13 cellular contexts compared by ENCODE assay signal in the genomic region with DNA sequence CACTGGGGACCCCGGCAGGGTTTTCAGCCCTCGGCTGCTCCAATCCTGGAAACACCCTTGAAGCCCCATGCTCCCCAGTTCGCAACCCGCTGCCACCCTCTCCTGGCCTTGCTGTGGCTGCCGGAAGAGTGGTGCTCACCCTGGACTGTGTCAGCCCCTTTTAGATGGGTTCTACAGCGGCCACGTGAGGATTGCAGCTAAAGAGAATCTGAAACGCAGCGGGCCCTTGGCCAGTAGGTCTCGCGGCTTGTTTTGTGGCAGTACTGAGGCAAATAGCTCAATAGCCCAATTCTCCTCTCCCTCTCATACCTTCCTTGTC.
DNase-seq lines count a peak whose midpoint lies in the region; ATAC-seq and TF ChIP-seq lines count a peak whose summit lies in the region.
"Had no signal": no experiment of that assay in that cellular context is flagged by ENCODE, and none has a peak within 500 bp of the region (broad histone marks: within the 10 kb centered on the region; RNA-seq: fewer than 3 reads in every experiment).

No MANE protein-coding gene starts in this region.

- ATAC-seq in Right ventricle myocardium inferior (peak; percentile 17), Right ventricle myocardium superior (ENCODE audit: poor library complexity) (no peak), GM21619 (IDR thresholded peaks at IDR 0.05; ENCODE audit: unreplicated experiment) (no peak)
- ATAC-seq: activated naive CD4-positive, alpha-beta T cell treated with anti-CD3 and anti-CD28 coated beads, Interleukin-2, amount 50 U/mL, for 72 hours; natural killer cell had no signal

- TF ChIP-seq POLR2A in erythroblast (IDR thresholded peaks at IDR 0.05; ENCODE audit: low read length), result no peak

- no peak for DNase-seq in Right ventricle myocardium inferior (ENCODE audit: missing footprints)
- no peak for DNase-seq in Right ventricle myocardium superior
- peak; percentile 10 for DNase-seq in erythroblast (lab: John Stamatoyannopoulos, UW)
- DNase-seq in mucosa of gallbladder (ENCODE audit: low spot score), result peak; percentile 37
- DNase-seq in H4 (ENCODE audit: low spot score), result no peak
- DNase-seq in stimulated activated CD4-positive, alpha-beta T cell treated with anti-CD3 and anti-CD28 coated beads, Interleukin-2, amount 100 ng/mL, for 24 hours, result no peak
- DNase-seq in NCI-H526 treated with DMSO at 0.1 percent for 48 hours (lab: John Stamatoyannopoulos, UW), result no peak
- DNase-seq: ACHN; activated CD8-positive, alpha-beta memory T cell treated with anti-CD3 and anti-CD28 coated beads, Interleukin-2, amount 50 U/mL, for 4 hours; natural killer cell; stimulated activated CD4-positive, alpha-beta T cell treated with anti-CD3 and anti-CD28 coated beads, Interleukin-1b, Interleukin-23, amount 100 ng/mL, for 48 hours had no signal

- intact Hi-C loops in Right ventricle myocardium inferior (cut with DNase I) (no loop called here), Right ventricle myocardium superior (cut with DNase I) (no loop called here)

Comparison
In these comparisons a context has a peak if more than half of its experiments do, and no peak if none do; other contexts are left out.
1. DNase-seq: peak in erythroblast (2 of 2) and mucosa of gallbladder (single experiment); none in Right ventricle myocardium inferior (single experiment), Right ventricle myocardium superior (single experiment), H4 (single experiment), stimulated activated CD4-positive, alpha-beta T cell treated with anti-CD3 and anti-CD28 coated beads, Interleukin-2, amount 100 ng/mL, for 24 hours (0 of 2) and NCI-H526 treated with DMSO at 0.1 percent for 48 hours (single experiment).